12 cellular contexts compared by ENCODE assay signal in genomic region chr15:74857671-74858365, GRCh38. TPM values are rescaled to one million over a fixed set of nuclear protein-coding genes. Genes with fewer than 3 reads are reported as not detected.
A peak's percentile ranks its signal among the peaks of the same experiment; 100 is the strongest.
DNase-seq lines count a peak whose midpoint lies in the region; ATAC-seq lines count a peak whose summit lies in the region.
"Had no signal": no experiment of that assay in that cellular context is flagged by ENCODE, and none has a peak within 500 bp of the region (broad histone marks: within the 10 kb centered on the region; RNA-seq: fewer than 3 reads in every experiment).

No MANE protein-coding gene starts in this region.

- peaks cover 7% of the 10 kb centered on the region for H3K36me3 Mint-ChIP-seq in activated CD4-positive, alpha-beta T cell treated with anti-CD3 and anti-CD28 coated beads for 36 hours (ENCODE audit: low read depth)
- no peaks in the 10 kb centered on the region for H3K36me3 Mint-ChIP-seq in activated naive CD8-positive, alpha-beta T cell
- H3K36me3 Mint-ChIP-seq in stimulated activated memory B cell treated with anti-CD40 and anti-IgM and Interleukin-4, amounts not matched to agents 10 μg/mL and 1 μg/mL and 100 μg/mL, for 72 hours = peaks cover 13% of the 10 kb centered on the region

- POLR2A ChIA-PET in activated CD4-positive, alpha-beta T cell treated with anti-CD3 and anti-CD28 coated beads for 36 hours (lab: Charles Lee) = interaction anchor here (2.3 kb wide), 1 partner anchor 13 kb away, joined by 12 read pairs; no protein-coding TSS in a partner anchor

- no peaks in the 10 kb centered on the region for H3K9me3 Mint-ChIP-seq in activated CD4-positive, alpha-beta T cell treated with anti-CD3 and anti-CD28 coated beads for 36 hours (ENCODE audit: low read depth)
- H3K9me3 Mint-ChIP-seq in activated naive CD8-positive, alpha-beta T cell (ENCODE audit: low read depth) = no peaks in the 10 kb centered on the region
- no peaks in the 10 kb centered on the region for H3K9me3 Mint-ChIP-seq in stimulated activated memory B cell treated with anti-CD40 and anti-IgM and Interleukin-4, amounts not matched to agents 10 μg/mL and 1 μg/mL and 100 μg/mL, for 72 hours

- peak; percentile 86 for ATAC-seq in activated CD4-positive, alpha-beta T cell treated with anti-CD3 and anti-CD28 coated beads for 36 hours
- peak; percentile 32 for ATAC-seq in HG02885 (IDR thresholded peaks at IDR 0.05; ENCODE audit: poor library complexity, unreplicated experiment)
- ATAC-seq in stimulated activated memory B cell treated with anti-CD40 and anti-IgM and Interleukin-4, amounts not matched to agents 10 μg/mL and 1 μg/mL and 100 μg/mL, for 72 hours = peak; percentile 89
- no peak for ATAC-seq in HG02623 (IDR thresholded peaks at IDR 0.05; ENCODE audit: unreplicated experiment)

- no peaks in the 10 kb centered on the region for H3K27me3 Mint-ChIP-seq in activated CD4-positive, alpha-beta T cell treated with anti-CD3 and anti-CD28 coated beads for 36 hours
- H3K27me3 Mint-ChIP-seq in activated naive CD8-positive, alpha-beta T cell = no peaks in the 10 kb centered on the region
- no peaks in the 10 kb centered on the region for H3K27me3 Mint-ChIP-seq in stimulated activated memory B cell treated with anti-CD40 and anti-IgM and Interleukin-4, amounts not matched to agents 10 μg/mL and 1 μg/mL and 100 μg/mL, for 72 hours

- intact Hi-C loops in activated CD4-positive, alpha-beta T cell treated with anti-CD3 and anti-CD28 coated beads for 36 hours (cut with DNase I, micrococcal nuclease) = no loop called here

- CTCF ChIA-PET in activated CD4-positive, alpha-beta T cell treated with anti-CD3 and anti-CD28 coated beads for 36 hours (lab: Charles Lee) = interaction anchor here (0.6 to 2.4 kb wide), 6 partner anchors 9 to 804 kb away, joined by 3 to 11 read pairs (median 5); no protein-coding TSS in a partner anchor

- H3K4me3 Mint-ChIP-seq in activated CD4-positive, alpha-beta T cell treated with anti-CD3 and anti-CD28 coated beads for 36 hours = no peak overlapping the region
- no peak overlapping the region for H3K4me3 Mint-ChIP-seq in activated naive CD8-positive, alpha-beta T cell
- H3K4me3 Mint-ChIP-seq in stimulated activated memory B cell treated with anti-CD40 and anti-IgM and Interleukin-4, amounts not matched to agents 10 μg/mL and 1 μg/mL and 100 μg/mL, for 72 hours = peak overlapping the region; percentile 46

- peaks cover 34% of the 10 kb centered on the region for H3K4me1 Mint-ChIP-seq in activated CD4-positive, alpha-beta T cell treated with anti-CD3 and anti-CD28 coated beads for 36 hours
- peaks cover 36% of the 10 kb centered on the region for H3K4me1 Mint-ChIP-seq in activated naive CD8-positive, alpha-beta T cell (ENCODE audit: low read depth)
- peaks cover 61% of the 10 kb centered on the region for H3K4me1 Mint-ChIP-seq in stimulated activated memory B cell treated with anti-CD40 and anti-IgM and Interleukin-4, amounts not matched to agents 10 μg/mL and 1 μg/mL and 100 μg/mL, for 72 hours

- peak overlapping the region; percentile 85 for H3K27ac Mint-ChIP-seq in activated CD4-positive, alpha-beta T cell treated with anti-CD3 and anti-CD28 coated beads for 36 hours
- peak overlapping the region; percentile 92 for H3K27ac Mint-ChIP-seq in activated naive CD8-positive, alpha-beta T cell
- peak overlapping the region; percentile 92 for H3K27ac Mint-ChIP-seq in stimulated activated memory B cell treated with anti-CD40 and anti-IgM and Interleukin-4, amounts not matched to agents 10 μg/mL and 1 μg/mL and 100 μg/mL, for 72 hours

- DNase-seq in activated CD4-positive, alpha-beta T cell treated with anti-CD3 and anti-CD28 coated beads for 36 hours = no peak
- DNase-seq in activated CD4-positive, alpha-beta T cell treated with anti-CD3 and anti-CD28 coated beads for 48 hours = no peak
- no peak for DNase-seq in H4 (ENCODE audit: low spot score)
- DNase-seq in mucosa of gallbladder (ENCODE audit: low spot score) = no peak
- DNase-seq: islet precursor cell, NCI-H774, uterus had no signal

RNA-seq across cellular contexts. Expression of gene ULK3, which starts 14.9 kb away (rescaled TPM):
- total RNA-seq in activated CD4-positive, alpha-beta T cell treated with anti-CD3 and anti-CD28 coated beads for 36 hours = 10 to 100 TPM; 40.3 to 45.2 TPM
- total RNA-seq in H4 (2014; rRNA removed; shearing (Covaris generic)) = 18.2 and 19.7 TPM in 2 replicates
- total RNA-seq in mucosa of gallbladder = 42.1 TPM

RNA-seq across cellular contexts. Expression of gene SCAMP2, which starts 15.3 kb away (rescaled TPM):
- 10 to 100 TPM; 61.6 to 83.4 TPM for total RNA-seq in activated CD4-positive, alpha-beta T cell treated with anti-CD3 and anti-CD28 coated beads for 36 hours
- total RNA-seq in H4 (2014; rRNA removed; shearing (Covaris generic)) = 14.3 and 21.3 TPM in 2 replicates
- total RNA-seq in mucosa of gallbladder = 110 TPM

RNA-seq across cellular contexts. Expression of gene CPLX3, which starts 31.4 kb away (rescaled TPM):
- total RNA-seq in activated CD4-positive, alpha-beta T cell treated with anti-CD3 and anti-CD28 coated beads for 36 hours = under 1 TPM in 1 of 2 experiments, not detected in 1; 0.11 TPM
- not detected in 2 replicates for total RNA-seq in H4 (2014; rRNA removed; shearing (Covaris generic))
- not detected for total RNA-seq in mucosa of gallbladder
- total RNA-seq: activated CD8-positive, alpha-beta memory T cell treated with anti-CD3 and anti-CD28 coated beads for 36 hours; uterus had no signal

RNA-seq across cellular contexts. Expression of gene MPI, which starts 32.0 kb away (rescaled TPM):
- 10 to 100 TPM; 75.7 to 93.3 TPM for total RNA-seq in activated CD4-positive, alpha-beta T cell treated with anti-CD3 and anti-CD28 coated beads for 36 hours
- total RNA-seq in H4 (2014; rRNA removed; shearing (Covaris generic)) = 91.1 and 101 TPM in 2 replicates
- total RNA-seq in mucosa of gallbladder = 46.0 TPM

RNA-seq across cellular contexts. Expression of gene LMAN1L, which starts 45.2 kb away (rescaled TPM):
- under 1 TPM in 1 of 2 experiments, not detected in 1; 0.25 TPM for total RNA-seq in activated CD4-positive, alpha-beta T cell treated with anti-CD3 and anti-CD28 coated beads for 36 hours
- 0.10 TPM in 1 of 2 replicates, not detected in the other for total RNA-seq in H4 (2014; rRNA removed; shearing (Covaris generic))
- not detected for total RNA-seq in mucosa of gallbladder
